Comparison of ENCODE assay signal across 1 cellular context in genomic region chr6:148857817-148858390, GRCh38.
TF ChIP-seq lines count a peak whose summit lies in the region.

No MANE protein-coding gene starts in this region.

TF ChIP-seq in HepG2, 621 proteins besides CTCF, POLR2A, EP300 and RAD21 (continued from another document):
- TF ChIP-seq CSRNP2 (CRISPR knock-in tag; conservative IDR thresholded peaks at IDR 0.05; ENCODE audit: low read depth) (no peak), ZNF143 (CRISPR knock-in tag; IDR thresholded peaks at IDR 0.05) (no peak), ZNF703 (CRISPR knock-in tag; IDR thresholded peaks at IDR 0.05; ENCODE audit: borderline replicate concordance) (no peak), ZBTB49 (CRISPR knock-in tag; IDR thresholded peaks at IDR 0.05; ENCODE audit: borderline replicate concordance) (no peak), SMC3 (IDR thresholded peaks at IDR 0.05; ENCODE audit: low read length) (no peak), MXD3 (CRISPR knock-in tag; IDR thresholded peaks at IDR 0.05) (no peak)
